In genomic region chr4:152360045-152360410, GRCh38 we compare ENCODE assay signal across 14 cellular contexts.
DNase-seq lines count a peak whose midpoint lies in the region; ATAC-seq, FAIRE-seq and TF ChIP-seq lines count a peak whose summit lies in the region.
"Had no signal": no experiment of that assay in that cellular context is flagged by ENCODE, and none has a peak within 500 bp of the region (broad histone marks: within the 10 kb centered on the region; RNA-seq: fewer than 3 reads in every experiment).

No MANE protein-coding gene starts in this region.

- H3K4me3 Mint-ChIP-seq in activated CD8-positive, alpha-beta memory T cell treated with anti-CD3 and anti-CD28 coated beads, Interleukin-2, amount 10 ng/mL, durations not matched to agents 7 days and 5 days, result no peak overlapping the region
- H3K4me3 Mint-ChIP-seq: activated T-helper 1 cell treated with anti-CD3 and anti-CD28 coated beads, Interleukin-12 subunit alpha, Interleukin-12 subunit beta, Interleukin-2, Interleukin-4 antibody, amounts not matched to agents 30 ng/mL and 10 ng/mL and 1 ng/mL, durations not matched to agents 14 hours and 24 hours and 36 hours; CD8-positive, alpha-beta memory T cell; central memory CD8-positive, alpha-beta T cell; neural crest cell had no signal

- no peak overlapping the region for H2AFZ ChIP-seq in endothelial cell of umbilical vein (ENCODE audit: low read depth, low read length)

- H4K20me1 ChIP-seq in endothelial cell of umbilical vein (replicated peaks; ENCODE audit: control insufficient read depth, extremely low read depth, insufficient read depth, low read length), result no peaks in the 10 kb centered on the region

- no peaks in the 10 kb centered on the region for H3K4me1 ChIP-seq in endothelial cell of umbilical vein (ENCODE audit: control insufficient read depth, extremely low read depth, insufficient read depth, low read length)

- BruUV-seq in endothelial cell of umbilical vein (replicated peaks; lab: Mats Ljungman, UMichigan), result no TSS peak

- no peaks in the 10 kb centered on the region for H3K9me1 ChIP-seq in endothelial cell of umbilical vein (replicated peaks; ENCODE audit: control insufficient read depth, extremely low read depth, insufficient read depth, low read length)

- H3K27me3 ChIP-seq in endothelial cell of umbilical vein (ENCODE audit: control insufficient read depth in 2 of 2, insufficient read depth in 2 of 2, low read length in 2 of 2), result no peaks in the 10 kb centered on the region

- H3K4me1 Mint-ChIP-seq in activated CD8-positive, alpha-beta memory T cell treated with anti-CD3 and anti-CD28 coated beads, Interleukin-2, amount 10 ng/mL, durations not matched to agents 7 days and 5 days, result peaks cover 11% of the 10 kb centered on the region

- H3K27me3 Mint-ChIP-seq in activated CD8-positive, alpha-beta memory T cell treated with anti-CD3 and anti-CD28 coated beads, Interleukin-2, amount 10 ng/mL, durations not matched to agents 7 days and 5 days, result no peaks in the 10 kb centered on the region
- H3K27me3 Mint-ChIP-seq: CD8-positive, alpha-beta memory T cell; central memory CD8-positive, alpha-beta T cell; stimulated activated naive B cell treated with anti-CD40 and anti-IgM and Interleukin-4, amounts not matched to agents 10 μg/mL and 1 μg/mL and 100 μg/mL, for 72 hours had no signal

- no peak overlapping the region for H3K27ac Mint-ChIP-seq in activated CD8-positive, alpha-beta memory T cell treated with anti-CD3 and anti-CD28 coated beads, Interleukin-2, amount 10 ng/mL, durations not matched to agents 7 days and 5 days
- H3K27ac Mint-ChIP-seq: activated T-helper 1 cell treated with anti-CD3 and anti-CD28 coated beads, Interleukin-12 subunit alpha, Interleukin-12 subunit beta, Interleukin-2, Interleukin-4 antibody, amounts not matched to agents 30 ng/mL and 10 ng/mL and 1 ng/mL, durations not matched to agents 14 hours and 24 hours and 36 hours had no signal

- ATAC-seq in GM21381 (IDR thresholded peaks at IDR 0.05; ENCODE audit: unreplicated experiment) (peak; percentile 38), HG03066 (IDR thresholded peaks at IDR 0.05; ENCODE audit: low read depth, unreplicated experiment) (peak; percentile 36)
- no peak for ATAC-seq in activated CD8-positive, alpha-beta memory T cell treated with anti-CD3 and anti-CD28 coated beads, Interleukin-2, amount 10 ng/mL, durations not matched to agents 7 days and 5 days

- FAIRE-seq in endothelial cell of umbilical vein (lab: Jason Lieb, UNC), result no peak

- H3K36me3 Mint-ChIP-seq in activated CD8-positive, alpha-beta memory T cell treated with anti-CD3 and anti-CD28 coated beads, Interleukin-2, amount 10 ng/mL, durations not matched to agents 7 days and 5 days, result peaks cover 5% of the 10 kb centered on the region

- no peaks in the 10 kb centered on the region for H3K9me3 Mint-ChIP-seq in activated CD8-positive, alpha-beta memory T cell treated with anti-CD3 and anti-CD28 coated beads, Interleukin-2, amount 10 ng/mL, durations not matched to agents 7 days and 5 days (ENCODE audit: low read depth)
- H3K9me3 Mint-ChIP-seq: CD8-positive, alpha-beta memory T cell; central memory CD8-positive, alpha-beta T cell; neural crest cell; stimulated activated naive B cell treated with anti-CD40 and anti-IgM and Interleukin-4, amounts not matched to agents 10 μg/mL and 1 μg/mL and 100 μg/mL, for 72 hours had no signal

- no peaks in the 10 kb centered on the region for H3K79me2 ChIP-seq in endothelial cell of umbilical vein (ENCODE audit: control insufficient read depth, insufficient read depth, low read length)

- POLR2A ChIA-PET in endothelial cell of umbilical vein (lab: Charles Lee), result no interaction called here

- no peak overlapping the region for H3K27ac ChIP-seq in endothelial cell of umbilical vein (ENCODE audit: insufficient read depth, low read depth, low read length)
- H3K27ac ChIP-seq: VCaP had no signal

- no peak overlapping the region for H3K4me2 ChIP-seq in endothelial cell of umbilical vein (ENCODE audit: insufficient read depth, low read length)

- CTCF ChIA-PET in endothelial cell of umbilical vein (lab: Charles Lee), result interaction anchor here (2.7 kb wide), 1 partner anchor 12 kb away, joined by 6 read pairs; no protein-coding TSS in a partner anchor
- CTCF ChIA-PET in activated CD8-positive, alpha-beta memory T cell treated with anti-CD3 and anti-CD28 coated beads, Interleukin-2, amount 10 ng/mL, durations not matched to agents 7 days and 5 days (lab: Charles Lee), result no interaction called here

- intact Hi-C loops in endothelial cell of umbilical vein (cut with micrococcal nuclease), result no loop called here

- H3K36me3 ChIP-seq in endothelial cell of umbilical vein (ENCODE audit: control insufficient read depth in 2 of 2, extremely low read depth in 1 of 2, insufficient read depth in 2 of 2, low read length in 2 of 2), result no peaks in the 10 kb centered on the region

- peak; percentile 33 for DNase-seq in ELR (ENCODE audit: low read depth)
- DNase-seq in endothelial cell of umbilical vein (ENCODE audit: low read depth, low spot score), result no peak
- DNase-seq in NCI-H2081 (lab: John Stamatoyannopoulos, UW), result no peak
- DNase-seq in activated T-cell treated with anti-CD3 and anti-CD28 coated beads, Interleukin-2, amount 50 U/mL, for 1 hour, result no peak
- DNase-seq in activated CD8-positive, alpha-beta memory T cell treated with anti-CD3 and anti-CD28 coated beads, Interleukin-2, amount 10 ng/mL, durations not matched to agents 7 days and 5 days, result no peak
- no peak for DNase-seq in activated CD4-positive, alpha-beta T cell treated with anti-CD3 and anti-CD28 coated beads for 48 hours
- DNase-seq: CD8-positive, alpha-beta memory T cell; stimulated activated naive B cell treated with anti-CD40 and anti-IgM and Interleukin-4, amounts not matched to agents 10 μg/mL and 1 μg/mL and 100 μg/mL, for 72 hours had no signal

- TF ChIP-seq CTCF in endothelial cell of umbilical vein (IDR thresholded peaks at IDR 0.05; ENCODE audit: extremely low read depth in 1 of 2, insufficient read depth in 1 of 2, low read depth in 1 of 2, low read length in 2 of 2), result no peak

- TF ChIP-seq POLR2A in endothelial cell of umbilical vein (IDR thresholded peaks at IDR 0.05; ENCODE audit: low read depth, low read length), result no peak

- no peak overlapping the region for H3K4me3 ChIP-seq in endothelial cell of umbilical vein (replicated peaks in 1 of 3; ENCODE audit: insufficient read depth in 1 of 3, low read depth in 1 of 3, low read length in 3 of 3)

- no peaks in the 10 kb centered on the region for H3K9me3 ChIP-seq in endothelial cell of umbilical vein (replicated peaks; ENCODE audit: control insufficient read depth, insufficient read depth, low read length)

- H3K9ac ChIP-seq in endothelial cell of umbilical vein (replicated peaks; ENCODE audit: extremely low read depth, insufficient read depth, low read length), result no peak overlapping the region

- dilution Hi-C loops in endothelial cell of umbilical vein (cut with MboI; ENCODE audit: extremely low pct_ligation_motif_present, low sequenced_read_pairs), result no loop called here

TF ChIP-seq in endothelial cell of umbilical vein, 7 proteins besides CTCF, POLR2A, EP300 and RAD21:
- TF ChIP-seq FOS (IDR thresholded peaks at IDR 0.05; ENCODE audit: borderline replicate concordance, insufficient read depth, low read length), result peak; percentile 23
- TF ChIP-seq JUN (IDR thresholded peaks at IDR 0.05; ENCODE audit: borderline replicate concordance, insufficient read depth, insufficient read length, low read depth), result no peak
